Comparison of ENCODE assay signal across 28 cellular contexts in genomic region chr7:24597014-24597413, GRCh38. TPM values are rescaled to one million over a fixed set of nuclear protein-coding genes. Genes with fewer than 3 reads are reported as not detected.
DNase-seq lines count a peak whose midpoint lies in the region; ATAC-seq lines count a peak whose summit lies in the region.
"Had no signal": no experiment of that assay in that cellular context is flagged by ENCODE, and none has a peak within 500 bp of the region (broad histone marks: within the 10 kb centered on the region; RNA-seq: fewer than 3 reads in every experiment).

No MANE protein-coding gene starts in this region.

- H3K4me3 Mint-ChIP-seq in activated naive CD4-positive, alpha-beta T cell treated with anti-CD3 and anti-CD28 coated beads, Interleukin-2, amount 10 ng/mL, durations not matched to agents 7 days and 5 days: no peak overlapping the region
- no peak overlapping the region for H3K4me3 Mint-ChIP-seq in stimulated activated naive CD8-positive, alpha-beta T cell treated with anti-CD3 and anti-CD28 coated beads, Interleukin-15, amount 100 ng/mL, for 72 hours
- H3K4me3 Mint-ChIP-seq: immature natural killer cell, naive B cell had no signal

- no peak for DNase-seq in activated naive CD4-positive, alpha-beta T cell treated with anti-CD3 and anti-CD28 coated beads, Interleukin-2, amount 50 U/mL, for 72 hours (ENCODE audit: low spot score in 2 of 2)
- no peak for DNase-seq in activated naive CD4-positive, alpha-beta T cell treated with anti-CD3 and anti-CD28 coated beads, Interleukin-2, amount 10 ng/mL, durations not matched to agents 7 days and 5 days
- DNase-seq in stimulated activated naive CD8-positive, alpha-beta T cell treated with anti-CD3 and anti-CD28 coated beads, Interleukin-15, amount 100 ng/mL, for 72 hours: no peak
- DNase-seq in substantia nigra (lab: John Stamatoyannopoulos, UW) (no peak), DMS53 (lab: John Stamatoyannopoulos, UW) (no peak)
- no peak for DNase-seq in stimulated activated CD4-positive, alpha-beta T cell treated with anti-CD3 and anti-CD28 coated beads, Interleukin-15, amount 100 ng/mL, for 24 hours
- DNase-seq: ACHN; activated effector memory CD4-positive, alpha-beta T cell treated with Interleukin-2 at 50 U/mL for 16 hours; Calu3; effector CD8-positive, alpha-beta T cell; erythroblast; foreskin fibroblast; GOT3; heart right ventricle; immature natural killer cell; Karpas-422; left lung; naive B cell; NCI-H1930; NCI-H226; occipital lobe; PC-9; SHP77; stimulated activated CD4-positive, alpha-beta T cell treated with anti-CD3 and anti-CD28 coated beads, Interleukin-4, amount 100 ng/mL, for 4 hours; SW 1271 had no signal

- H3K27me3 Mint-ChIP-seq in activated naive CD4-positive, alpha-beta T cell treated with anti-CD3 and anti-CD28 coated beads, Interleukin-2, amount 10 ng/mL, durations not matched to agents 7 days and 5 days: no peaks in the 10 kb centered on the region
- no peaks in the 10 kb centered on the region for H3K27me3 Mint-ChIP-seq in stimulated activated naive CD8-positive, alpha-beta T cell treated with anti-CD3 and anti-CD28 coated beads, Interleukin-15, amount 100 ng/mL, for 72 hours
- H3K27me3 Mint-ChIP-seq: naive B cell had no signal

- ATAC-seq in activated naive CD4-positive, alpha-beta T cell treated with anti-CD3 and anti-CD28 coated beads, Interleukin-2, amount 50 U/mL, for 72 hours: peak; percentile 78 to 81
- peak; percentile 36 for ATAC-seq in GM19395 (IDR thresholded peaks at IDR 0.05; ENCODE audit: unreplicated experiment)
- ATAC-seq in HG03354 (IDR thresholded peaks at IDR 0.05; ENCODE audit: poor library complexity, severe bottlenecking, unreplicated experiment): peak; percentile 35
- ATAC-seq in stimulated activated naive CD8-positive, alpha-beta T cell treated with anti-CD3 and anti-CD28 coated beads, Interleukin-15, amount 100 ng/mL, for 72 hours: peak; percentile 87
- ATAC-seq: heart right ventricle, left lung had no signal

- CTCF ChIA-PET in activated naive CD4-positive, alpha-beta T cell treated with anti-CD3 and anti-CD28 coated beads, Interleukin-2, amount 10 ng/mL, durations not matched to agents 7 days and 5 days (lab: Charles Lee): interaction anchor here (1.2 kb wide), 1 partner anchor 8 kb away, joined by 3 read pairs; no protein-coding TSS in a partner anchor

- peaks cover 2 to 3% of the 10 kb centered on the region in 2 donors for H3K9me3 Mint-ChIP-seq in activated naive CD4-positive, alpha-beta T cell treated with anti-CD3 and anti-CD28 coated beads, Interleukin-2, amount 50 U/mL, for 72 hours
- H3K9me3 Mint-ChIP-seq in activated naive CD4-positive, alpha-beta T cell treated with anti-CD3 and anti-CD28 coated beads, Interleukin-2, amount 10 ng/mL, durations not matched to agents 7 days and 5 days: peaks cover 3% of the 10 kb centered on the region
- H3K9me3 Mint-ChIP-seq in stimulated activated naive CD8-positive, alpha-beta T cell treated with anti-CD3 and anti-CD28 coated beads, Interleukin-15, amount 100 ng/mL, for 72 hours: peaks cover 2 to 8% of the 10 kb centered on the region in 2 donors
- H3K9me3 Mint-ChIP-seq: immature natural killer cell had no signal

- H3K27ac ChIP-seq in substantia nigra (ENCODE audit: low read depth, low read length, poor library complexity, severe bottlenecking): no peak overlapping the region
- H3K27ac ChIP-seq: BLaER1 treated with 17β-estradiol and CSF1 and Interleukin-3, amounts not matched to agents 10 nM and 100 nM; heart right ventricle; left lung; PC-9 had no signal

- peaks cover 7 to 8% of the 10 kb centered on the region in 2 donors for H3K36me3 Mint-ChIP-seq in activated naive CD4-positive, alpha-beta T cell treated with anti-CD3 and anti-CD28 coated beads, Interleukin-2, amount 50 U/mL, for 72 hours
- peaks cover 4% of the 10 kb centered on the region for H3K36me3 Mint-ChIP-seq in activated naive CD4-positive, alpha-beta T cell treated with anti-CD3 and anti-CD28 coated beads, Interleukin-2, amount 10 ng/mL, durations not matched to agents 7 days and 5 days

- no peak overlapping the region for H3K27ac Mint-ChIP-seq in activated naive CD4-positive, alpha-beta T cell treated with anti-CD3 and anti-CD28 coated beads, Interleukin-2, amount 50 U/mL, for 72 hours
- no peak overlapping the region for H3K27ac Mint-ChIP-seq in activated naive CD4-positive, alpha-beta T cell treated with anti-CD3 and anti-CD28 coated beads, Interleukin-2, amount 10 ng/mL, durations not matched to agents 7 days and 5 days
- no peak overlapping the region for H3K27ac Mint-ChIP-seq in stimulated activated naive CD8-positive, alpha-beta T cell treated with anti-CD3 and anti-CD28 coated beads, Interleukin-15, amount 100 ng/mL, for 72 hours
- H3K27ac Mint-ChIP-seq: immature natural killer cell, naive B cell had no signal

- no peaks in the 10 kb centered on the region for H3K4me1 Mint-ChIP-seq in activated naive CD4-positive, alpha-beta T cell treated with anti-CD3 and anti-CD28 coated beads, Interleukin-2, amount 10 ng/mL, durations not matched to agents 7 days and 5 days
- H3K4me1 Mint-ChIP-seq in stimulated activated naive CD8-positive, alpha-beta T cell treated with anti-CD3 and anti-CD28 coated beads, Interleukin-15, amount 100 ng/mL, for 72 hours: peaks cover 13% of the 10 kb centered on the region
- H3K4me1 Mint-ChIP-seq: immature natural killer cell had no signal

RNA-seq across cellular contexts. Expression of gene PALS2, which starts 23.8 kb away (rescaled TPM):
- 10 to 100 TPM; 23.2 to 25.7 TPM for total RNA-seq in activated naive CD4-positive, alpha-beta T cell treated with anti-CD3 and anti-CD28 coated beads, Interleukin-2, amount 50 U/mL, for 72 hours

Comparison
In these comparisons a context has a peak if more than half of its experiments do, and no peak if none do; other contexts are left out.
1. ATAC-seq: peak in every context shown above with its lines; median percentile 87 in stimulated activated naive CD8-positive, alpha-beta T cell treated with anti-CD3 and anti-CD28 coated beads, Interleukin-15, amount 100 ng/mL, for 72 hours; 80 in activated naive CD4-positive, alpha-beta T cell treated with anti-CD3 and anti-CD28 coated beads, Interleukin-2, amount 50 U/mL, for 72 hours; 36 in GM19395; 35 in HG03354.